In genomic region chr14:22513066-22513812, GRCh38 we compare ENCODE assay signal across 10 cellular contexts.
DNase-seq lines count a peak whose midpoint lies in the region; ATAC-seq and TF ChIP-seq lines count a peak whose summit lies in the region.
"Had no signal": no experiment of that assay in that cellular context is flagged by ENCODE, and none has a peak within 500 bp of the region (broad histone marks: within the 10 kb centered on the region; RNA-seq: fewer than 3 reads in every experiment).

No MANE protein-coding gene starts in this region.

- H3K4me1 Mint-ChIP-seq in stimulated activated naive CD8-positive, alpha-beta T cell treated with anti-CD3 and anti-CD28 coated beads, Interleukin-15, Interleukin-2, amounts not matched to agents 100 ng/mL and 50 ng/mL, for 24 hours (ENCODE audit: low read depth), result peaks cover 93% of the 10 kb centered on the region
- H3K4me1 Mint-ChIP-seq in neural progenitor cell, result peaks cover 75% of the 10 kb centered on the region

- H3K9me3 ChIP-seq in colonic mucosa (no peaks in the 10 kb centered on the region), neural progenitor cell (ENCODE audit: low read depth) (no peaks in the 10 kb centered on the region), aorta (ENCODE audit: control insufficient read depth, low read length) (no peaks in the 10 kb centered on the region)

- H3K36me3 Mint-ChIP-seq in stimulated activated naive CD8-positive, alpha-beta T cell treated with anti-CD3 and anti-CD28 coated beads, Interleukin-15, Interleukin-2, amounts not matched to agents 100 ng/mL and 50 ng/mL, for 24 hours (ENCODE audit: low read depth), result peaks cover 94% of the 10 kb centered on the region
- H3K36me3 Mint-ChIP-seq in neural progenitor cell, result peaks cover 1% of the 10 kb centered on the region

- ATAC-seq in stimulated activated naive CD8-positive, alpha-beta T cell treated with anti-CD3 and anti-CD28 coated beads, Interleukin-15, Interleukin-2, amounts not matched to agents 100 U/mL and 50 U/mL, for 24 hours, result no peak
- ATAC-seq in aorta (ENCODE audit: low FRiP score), result peak; percentile 61
- no peak for ATAC-seq in GM19328 (IDR thresholded peaks at IDR 0.05; ENCODE audit: unreplicated experiment)
- no peak for ATAC-seq in activated CD4-positive, CD25-positive, alpha-beta regulatory T cell treated with anti-CD3 and anti-CD28 coated beads, Interleukin-2, amount 50 U/mL, for 24 hours
- ATAC-seq in HG03045 (IDR thresholded peaks at IDR 0.05; ENCODE audit: unreplicated experiment), result no peak

- H3K27ac ChIP-seq in colonic mucosa, result peak overlapping the region; percentile 40
- H3K27ac ChIP-seq in neural progenitor cell, result no peak overlapping the region
- peak overlapping the region; percentile 23 to 26 for H3K27ac ChIP-seq in aorta (ENCODE audit: low read depth in 1 of 2, low read length in 2 of 2)

- peaks cover 23% of the 10 kb centered on the region for H3F3A ChIP-seq in neural progenitor cell (ENCODE audit: low read depth)

- no peak overlapping the region for H2AFZ ChIP-seq in neural progenitor cell (replicated peaks)

- no peak for TF ChIP-seq CTCF in colonic mucosa (IDR thresholded peaks at IDR 0.05)
- TF ChIP-seq CTCF in neural progenitor cell (IDR thresholded peaks at IDR 0.05), result no peak

- 8 to 13% methylated on average over 3 of the region's 3 CpGs for WGBS in aorta, 2 donors

- H3K27me3 ChIP-seq in colonic mucosa, result no peaks in the 10 kb centered on the region
- no peaks in the 10 kb centered on the region for H3K27me3 ChIP-seq in neural progenitor cell
- no peaks in the 10 kb centered on the region for H3K27me3 ChIP-seq in aorta (ENCODE audit: control insufficient read depth in 1 of 2, insufficient read depth in 2 of 2, low read length in 1 of 2)

- no peak overlapping the region for H3K4me2 ChIP-seq in neural progenitor cell

- H3K4me3 ChIP-seq in colonic mucosa (no peak overlapping the region), neural progenitor cell (no peak overlapping the region), aorta (ENCODE audit: low read length in 2 of 2) (no peak overlapping the region)

- H3K27me3 Mint-ChIP-seq in stimulated activated naive CD8-positive, alpha-beta T cell treated with anti-CD3 and anti-CD28 coated beads, Interleukin-15, Interleukin-2, amounts not matched to agents 100 ng/mL and 50 ng/mL, for 24 hours, result no peaks in the 10 kb centered on the region
- peaks cover 4% of the 10 kb centered on the region for H3K27me3 Mint-ChIP-seq in neural progenitor cell (ENCODE audit: insufficient read depth, low read depth)

- no peak for DNase-seq in stimulated activated naive CD8-positive, alpha-beta T cell treated with anti-CD3 and anti-CD28 coated beads, Interleukin-15, Interleukin-2, amounts not matched to agents 100 U/mL and 50 U/mL, for 24 hours
- DNase-seq in colonic mucosa (no peak), neural progenitor cell (ENCODE audit: low spot score) (no peak), aorta (no peak)
- DNase-seq: activated effector memory CD4-positive, alpha-beta T cell treated with anti-CD3 and anti-CD28 coated beads, Interleukin-2, amount 50 U/mL, for 16 hours; NCI-H748 treated with DMSO at 0.1 percent for 48 hours had no signal

- H3K4me3 Mint-ChIP-seq in stimulated activated naive CD8-positive, alpha-beta T cell treated with anti-CD3 and anti-CD28 coated beads, Interleukin-15, Interleukin-2, amounts not matched to agents 100 ng/mL and 50 ng/mL, for 24 hours, result peak overlapping the region; percentile 89
- H3K4me3 Mint-ChIP-seq in neural progenitor cell, result no peak overlapping the region

- H3K36me3 ChIP-seq in colonic mucosa, result no peaks in the 10 kb centered on the region
- no peaks in the 10 kb centered on the region for H3K36me3 ChIP-seq in neural progenitor cell
- no peaks in the 10 kb centered on the region for H3K36me3 ChIP-seq in aorta (ENCODE audit: control insufficient read depth in 1 of 2, insufficient read depth in 2 of 2, low read length in 1 of 2)

- H3K27ac Mint-ChIP-seq in stimulated activated naive CD8-positive, alpha-beta T cell treated with anti-CD3 and anti-CD28 coated beads, Interleukin-15, Interleukin-2, amounts not matched to agents 100 ng/mL and 50 ng/mL, for 24 hours, result peak overlapping the region; percentile 100
- H3K27ac Mint-ChIP-seq in neural progenitor cell, result peak overlapping the region; percentile 7

- no peaks in the 10 kb centered on the region for H3K9me3 Mint-ChIP-seq in stimulated activated naive CD8-positive, alpha-beta T cell treated with anti-CD3 and anti-CD28 coated beads, Interleukin-15, Interleukin-2, amounts not matched to agents 100 ng/mL and 50 ng/mL, for 24 hours
- peaks cover under 1% of the 10 kb centered on the region for H3K9me3 Mint-ChIP-seq in neural progenitor cell

- peak overlapping the region in 1 of 2 donors; percentile 13 for H3K9ac ChIP-seq in colonic mucosa (ENCODE audit: low read depth in 2 of 2, low read length in 2 of 2)
- H3K9ac ChIP-seq in neural progenitor cell, result no peak overlapping the region

- intact Hi-C loops in colonic mucosa (cut with DNase I), result no loop called here
- intact Hi-C loops in aorta (cut with DNase I), result no loop called here

- no peaks in the 10 kb centered on the region for H3K79me2 ChIP-seq in neural progenitor cell (ENCODE audit: low read depth)

- H3K4me1 ChIP-seq in colonic mucosa (no peaks in the 10 kb centered on the region), neural progenitor cell (peaks cover 42% of the 10 kb centered on the region), aorta (ENCODE audit: control insufficient read depth in 1 of 2, insufficient read depth in 2 of 2, low read length in 2 of 2) (peaks cover 4 to 19% of the 10 kb centered on the region in 2 donors)

- H4K20me1 ChIP-seq in neural progenitor cell (ENCODE audit: low read depth), result no peaks in the 10 kb centered on the region
